ENCODE assay signal across 10 cellular contexts in genomic region chr12:6069452-6070093, GRCh38. TPM values are rescaled to one million over a fixed set of nuclear protein-coding genes. Genes with fewer than 3 reads are reported as not detected.
DNase-seq lines count a peak whose midpoint lies in the region; ATAC-seq and TF ChIP-seq lines count a peak whose summit lies in the region.
"Had no signal": no experiment of that assay in that cellular context is flagged by ENCODE, and none has a peak within 500 bp of the region (broad histone marks: within the 10 kb centered on the region; RNA-seq: fewer than 3 reads in every experiment).

No MANE protein-coding gene starts in this region.

- no peak overlapping the region for H3K27ac ChIP-seq in endodermal cell (ENCODE audit: low read depth, low read length)

- no peak for DNase-seq in activated CD4-positive, CD25-positive, alpha-beta regulatory T cell (lab: John Stamatoyannopoulos, UW)
- peak; percentile 40 for DNase-seq in activated CD8-positive, alpha-beta memory T cell treated with anti-CD3 and anti-CD28 coated beads, Interleukin-2, amount 50 U/mL, for 4 hours
- peak; percentile 61 for DNase-seq in glomerular visceral epithelial cell (ENCODE audit: extremely low spot score)
- DNase-seq in stimulated activated naive B cell treated with anti-CD40 and anti-IgM and Interleukin-4, amounts not matched to agents 10 μg/mL and 1 μg/mL and 100 μg/mL, for 72 hours, result no peak
- DNase-seq in GM10248 (ENCODE audit: extremely low spot score), result no peak
- no peak for DNase-seq in endodermal cell
- DNase-seq in NCI-H446 treated with DMSO at 0.1 percent for 48 hours (lab: John Stamatoyannopoulos, UW), result no peak
- DNase-seq: NCI-H2107 had no signal

- H3K4me1 Mint-ChIP-seq in stimulated activated naive B cell treated with anti-CD40 and anti-IgM and Interleukin-4, amounts not matched to agents 10 μg/mL and 1 μg/mL and 100 μg/mL, for 72 hours, result peaks cover 4 to 6% of the 10 kb centered on the region in 2 donors
- H3K4me1 Mint-ChIP-seq in endodermal cell, result peaks cover 20% of the 10 kb centered on the region

- no peaks in the 10 kb centered on the region for H3K36me3 Mint-ChIP-seq in stimulated activated naive B cell treated with anti-CD40 and anti-IgM and Interleukin-4, amounts not matched to agents 10 μg/mL and 1 μg/mL and 100 μg/mL, for 72 hours
- peaks cover 89% of the 10 kb centered on the region for H3K36me3 Mint-ChIP-seq in endodermal cell (ENCODE audit: low read depth)

- no peak for TF ChIP-seq CTCF in GM10248 (IDR thresholded peaks at IDR 0.05; ENCODE audit: control extremely low read depth, extremely low read depth, low read depth, missing control alignments)
- no peak for TF ChIP-seq CTCF in endodermal cell (conservative IDR thresholded peaks at IDR 0.05)

- no peaks in the 10 kb centered on the region for H3K9me3 ChIP-seq in endodermal cell (ENCODE audit: control insufficient read depth, low read length)
- H3K9me3 ChIP-seq: tibial nerve had no signal

- peak; percentile 36 to 44 for ATAC-seq in activated CD4-positive, CD25-positive, alpha-beta regulatory T cell treated with anti-CD3 and anti-CD28 coated beads, Interleukin-2, amount 50 U/mL, for 24 hours
- ATAC-seq in stimulated activated naive B cell treated with anti-CD40 and anti-IgM and Interleukin-4, amounts not matched to agents 10 μg/mL and 1 μg/mL and 100 μg/mL, for 72 hours (replicated peaks), result no peak

- no peak overlapping the region for H3K9ac ChIP-seq in endodermal cell (ENCODE audit: extremely low read depth, low read length, poor library complexity, severe bottlenecking)

- WGBS in endodermal cell (ENCODE audit: insufficient coverage in 1 of 2, insufficient read length in 1 of 2), 2 experiments, result 97 to 100% methylated on average over 2 to 6 of the region's 7 CpGs

- POLR2A ChIA-PET in GM10248 (lab: Yijun Ruan, JAX), result no interaction called here

- H3K4me1 ChIP-seq in endodermal cell (ENCODE audit: control insufficient read depth, insufficient read depth, low read length), result no peaks in the 10 kb centered on the region

- no peak overlapping the region for H3K4me3 ChIP-seq in endodermal cell (ENCODE audit: low read length)
- H3K4me3 ChIP-seq: tibial nerve had no signal

- H3K9me3 Mint-ChIP-seq in stimulated activated naive B cell treated with anti-CD40 and anti-IgM and Interleukin-4, amounts not matched to agents 10 μg/mL and 1 μg/mL and 100 μg/mL, for 72 hours, result no peaks in the 10 kb centered on the region
- no peaks in the 10 kb centered on the region for H3K9me3 Mint-ChIP-seq in endodermal cell

- CTCF ChIA-PET in GM10248 (lab: Yijun Ruan, JAX), result interaction anchor here (0.7 to 1.3 kb wide), 4 partner anchors 11 to 214 kb away, joined by 3 to 5 read pairs (median 3); no protein-coding TSS in a partner anchor

- H3K27me3 Mint-ChIP-seq in stimulated activated naive B cell treated with anti-CD40 and anti-IgM and Interleukin-4, amounts not matched to agents 10 μg/mL and 1 μg/mL and 100 μg/mL, for 72 hours, result peaks cover 26 to 44% of the 10 kb centered on the region in 2 donors
- H3K27me3 Mint-ChIP-seq in endodermal cell (ENCODE audit: insufficient read depth), result no peaks in the 10 kb centered on the region

- H3K27me3 ChIP-seq in endodermal cell (ENCODE audit: control insufficient read depth, insufficient read depth, low read length, poor library complexity, severe bottlenecking), result no peaks in the 10 kb centered on the region
- H3K27me3 ChIP-seq: tibial nerve had no signal

- H3K36me3 ChIP-seq in endodermal cell (ENCODE audit: control insufficient read depth, insufficient read depth, low read length), result peaks cover 48% of the 10 kb centered on the region
- H3K36me3 ChIP-seq: tibial nerve had no signal

- H3K27ac Mint-ChIP-seq in stimulated activated naive B cell treated with anti-CD40 and anti-IgM and Interleukin-4, amounts not matched to agents 10 μg/mL and 1 μg/mL and 100 μg/mL, for 72 hours, result peak overlapping the region; percentile 7
- H3K27ac Mint-ChIP-seq in endodermal cell, result no peak overlapping the region

- H3K4me3 Mint-ChIP-seq in stimulated activated naive B cell treated with anti-CD40 and anti-IgM and Interleukin-4, amounts not matched to agents 10 μg/mL and 1 μg/mL and 100 μg/mL, for 72 hours, result no peak overlapping the region
- H3K4me3 Mint-ChIP-seq in endodermal cell, result no peak overlapping the region

RNA-seq across cellular contexts. Expression of gene VWF, which starts 54.9 kb away (rescaled TPM):
- 100 to 1,000 TPM; 248 to 476 TPM for total RNA-seq in endodermal cell
- polyA plus RNA-seq in endodermal cell (2013, experiment 1 of 2), result 2.9 TPM
- polyA plus RNA-seq in endodermal cell (2013, experiment 2 of 2), result 4.7 TPM

Comparison
In these comparisons a context has a peak if more than half of its experiments do, and no peak if none do; other contexts are left out.
1. ATAC-seq: peak in activated CD4-positive, CD25-positive, alpha-beta regulatory T cell treated with anti-CD3 and anti-CD28 coated beads, Interleukin-2, amount 50 U/mL, for 24 hours (2 of 2); none in stimulated activated naive B cell treated with anti-CD40 and anti-IgM and Interleukin-4, amounts not matched to agents 10 μg/mL and 1 μg/mL and 100 μg/mL, for 72 hours (0 of 2).
2. DNase-seq: peak in activated CD8-positive, alpha-beta memory T cell treated with anti-CD3 and anti-CD28 coated beads, Interleukin-2, amount 50 U/mL, for 4 hours (single experiment) and glomerular visceral epithelial cell (single experiment); none in activated CD4-positive, CD25-positive, alpha-beta regulatory T cell (0 of 4), stimulated activated naive B cell treated with anti-CD40 and anti-IgM and Interleukin-4, amounts not matched to agents 10 μg/mL and 1 μg/mL and 100 μg/mL, for 72 hours (single experiment), GM10248 (single experiment), endodermal cell (single experiment) and NCI-H446 treated with DMSO at 0.1 percent for 48 hours (single experiment).